Comparison of ENCODE assay signal across 17 cellular contexts in genomic region chrX:27976934-27977333, GRCh38. TPM values are rescaled to one million over a fixed set of nuclear protein-coding genes. Genes with fewer than 3 reads are reported as not detected.
"Had no signal": no experiment of that assay in that cellular context is flagged by ENCODE, and none has a peak within 500 bp of the region (broad histone marks: within the 10 kb centered on the region; RNA-seq: fewer than 3 reads in every experiment).

No MANE protein-coding gene starts in this region.

RNA-seq across cellular contexts. Expression of gene DCAF8L1, which starts 4.3 kb away (rescaled TPM):
- total RNA-seq: activated B cell treated with CpG ODN at 0.5 μM for 24 hours; activated CD4-positive, alpha-beta memory T cell treated with anti-CD3 and anti-CD28 coated beads for 36 hours; activated CD4-positive, alpha-beta T cell treated with anti-CD3 and anti-CD28 coated beads, Interleukin-2, amount 10 ng/mL, durations not matched to agents 24 days and 14 days; activated CD8-positive, alpha-beta memory T cell treated with anti-CD3 and anti-CD28 coated beads for 36 hours; activated CD8-positive, alpha-beta T cell treated with anti-CD3 and anti-CD28 coated beads for 36 hours; activated naive CD4-positive, alpha-beta T cell treated with anti-CD3 and anti-CD28 coated beads for 36 hours; activated naive CD4-positive, alpha-beta T cell treated with anti-CD3 and anti-CD28 coated beads, Interleukin-2, amount 50 U/mL, for 72 hours; activated naive CD8-positive, alpha-beta T cell treated with anti-CD3 and anti-CD28 coated beads for 36 hours; activated T-cell treated with anti-CD3 and anti-CD28 coated beads, Interleukin-2, amount 50 U/mL, for 4 hours; activated T-cell treated with anti-CD3 and anti-CD28 coated beads, Interleukin-2, amount 50 U/mL, for 72 hours; activated T-helper 1 cell treated with anti-CD3 and anti-CD28 coated beads, Interleukin-12 subunit alpha, Interleukin-12 subunit beta, Interleukin-2, Interleukin-4 antibody, amounts not matched to agents 30 ng/mL and 10 ng/mL and 1 ng/mL, durations not matched to agents 14 hours and 24 hours and 36 hours; activated T-helper 17 cell treated with anti-CD3 and anti-CD28 coated beads, Interleukin-2, amount 50 U/mL, for 72 hours; adrenal gland; aorta; bronchial epithelial cell; cardiac muscle cell; chondrocyte had no signal
- polyA plus RNA-seq: adrenal gland, aorta, cardiac muscle cell had no signal
